In the genomic region with DNA sequence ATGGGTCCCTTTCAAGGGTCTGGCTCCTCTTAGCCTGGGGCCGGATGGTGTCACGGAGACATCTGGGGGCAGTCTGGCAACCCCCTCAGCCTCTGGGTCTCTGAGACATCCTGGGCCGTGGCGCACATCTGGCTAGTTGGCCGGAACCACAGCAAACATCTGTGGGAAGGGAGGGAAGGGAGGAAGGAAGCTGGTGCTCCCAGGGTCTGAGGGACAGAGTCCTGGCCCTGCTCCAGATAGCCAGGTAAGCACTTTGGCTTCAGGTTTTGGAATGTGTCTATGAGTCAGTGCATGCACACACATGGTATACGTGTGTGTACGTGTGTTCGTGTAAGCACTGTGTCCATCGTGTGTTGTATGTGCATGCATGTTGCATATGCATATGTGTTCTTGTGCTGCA, we compare ENCODE assay signal across 30 cellular contexts.
DNase-seq lines count a peak whose midpoint lies in the region; ATAC-seq, FAIRE-seq and TF ChIP-seq lines count a peak whose summit lies in the region.
"Had no signal": no experiment of that assay in that cellular context is flagged by ENCODE, and none has a peak within 500 bp of the region (broad histone marks: within the 10 kb centered on the region; RNA-seq: fewer than 3 reads in every experiment).

No MANE protein-coding gene starts in this region.

- H2AFZ ChIP-seq in H1 (ENCODE audit: low read length), result no peak overlapping the region

- 98% methylated on average over 9 of the region's 9 CpGs; no CpG with 5 or more reads in 1 of the 2 experiments for WGBS in H1 (ENCODE audit: extremely low coverage in 1 of 2, insufficient coverage in 1 of 2, insufficient read length in 1 of 2, insufficient replicate concordance in 2 of 2, low coverage in 1 of 2, low lambda C conversion rate in 2 of 2, missing lambda C conversion rate in 1 of 2), 2 experiments
- WGBS in right cardiac atrium, result 58% methylated on average over 9 of the region's 9 CpGs
- 20 to 72% methylated on average over 2 to 9 of the region's 9 CpGs for WGBS in transverse colon (ENCODE audit: low coverage in 1 of 2), 2 donors

- no peak overlapping the region for H2BK5ac ChIP-seq in H1 (ENCODE audit: low read depth, low read length)

- CTCF ChIA-PET in H1 (lab: Charles Lee; ENCODE audit: partially characterized antibody), result interaction anchor here (1.5 kb wide), 2 partner anchors 15 to 36 kb away, joined by 4 read pairs; no protein-coding TSS in a partner anchor

- H3K4me3 ChIP-seq in H1 (ENCODE audit: extremely low read depth in 1 of 4, insufficient read depth in 2 of 4, low read depth in 3 of 4, low read length in 4 of 4), result no peak overlapping the region
- H3K4me3 ChIP-seq in right cardiac atrium (ENCODE audit: low read length), result no peak overlapping the region
- H3K4me3 ChIP-seq in upper lobe of right lung, result no peak overlapping the region
- H3K4me3 ChIP-seq in transverse colon, result no peak overlapping the region
- H3K4me3 ChIP-seq: Peyer's patch, sigmoid colon, stomach had no signal

- no peak overlapping the region for H2BK20ac ChIP-seq in H1 (ENCODE audit: low read length)

- TF ChIP-seq EP300 in H1 (IDR thresholded peaks at IDR 0.05; ENCODE audit: borderline replicate concordance in 1 of 2, low read depth in 2 of 2, low read length in 2 of 2) (no peak), transverse colon (IDR thresholded peaks at IDR 0.05; ENCODE audit: low read depth) (no peak)

- H2BK12ac ChIP-seq in H1 (ENCODE audit: low read depth, low read length), result peak overlapping the region; percentile 30; the same call in 1 of the 2 replicates

- H3K23ac ChIP-seq in H1 (ENCODE audit: insufficient read length), result no peak overlapping the region

- peaks cover 2% of the 10 kb centered on the region; the same call in 1 of the 2 replicates for H3K23me2 ChIP-seq in H1 (ENCODE audit: low read depth, low read length)

- ATAC-seq in right cardiac atrium (peak; percentile 27 to 46), upper lobe of right lung (no peak)
- ATAC-seq: HCT116, HepG2 had no signal

- no peak overlapping the region for H3K4me2 ChIP-seq in H1 (ENCODE audit: insufficient read depth in 1 of 2, low read depth in 2 of 2, low read length in 2 of 2)

- H2AK5ac ChIP-seq in H1 (ENCODE audit: low read depth, low read length), result peak overlapping the region; percentile 75; the same call in 1 of the 2 replicates

- peak overlapping the region; percentile 51 for H4K91ac ChIP-seq in H1 (replicated peaks; ENCODE audit: insufficient read length, low read length)

- no peak overlapping the region for H3K56ac ChIP-seq in H1 (replicated peaks; ENCODE audit: insufficient read length, low read depth, low read length)

- FAIRE-seq in H1 (lab: Jason Lieb, UNC), result no peak
- FAIRE-seq: HepG2 had no signal

- peak overlapping the region in 1 of 4 experiments; percentile 4; a peak in 1 of 7 replicates for H3K9ac ChIP-seq in H1 (replicated peaks in 1 of 4; ENCODE audit: extremely low read depth in 1 of 4, low read depth in 3 of 4, low read length in 3 of 4)

- intact Hi-C loops in right cardiac atrium (cut with DNase I), result no loop called here
- intact Hi-C loops in upper lobe of right lung (cut with DNase I), result no loop called here
- intact Hi-C loops in transverse colon (cut with DNase I; ENCODE audit: low total_unique reads), result no loop called here

- in situ Hi-C loops in transverse colon (cut with MboI; ENCODE audit: low pct_ligation_motif_present in 1 of 4, low pct_unique_long_range_greater_than_20kb in 1 of 4, low sequenced_read_pairs in 3 of 4), result no loop called here

- no peak overlapping the region for H4K5ac ChIP-seq in H1 (ENCODE audit: insufficient read length, low read depth, low read length)

- POLR2A ChIA-PET in H1 (lab: Charles Lee; ENCODE audit: partially characterized antibody), result interaction anchor here (0.6 to 1.1 kb wide), 2 partner anchors 95 to 1204 kb away, joined by 3 to 4 read pairs; no protein-coding TSS in a partner anchor

- H3K14ac ChIP-seq in H1 (ENCODE audit: insufficient read length), result no peak overlapping the region

- DNase-seq in UCSD-AML1 (lab: John Stamatoyannopoulos, UW; ENCODE audit: unreplicated experiment) (peak; percentile 79), H1 (ENCODE audit: low read depth in 1 of 2, low spot score in 2 of 2) (no peak), right cardiac atrium (peak; percentile 33 to 75 (median 65)), upper lobe of right lung (no peak), transverse colon (no peak), medulla oblongata (ENCODE audit: extremely low spot score) (no peak)
- no peak for DNase-seq in central memory CD4-positive, alpha-beta T cell
- DNase-seq: activated CD4-positive, alpha-beta T cell treated with anti-CD3 and anti-CD28 coated beads, Interleukin-2, amount 10 ng/mL, durations not matched to agents 24 days and 14 days; activated CD8-positive, alpha-beta memory T cell treated with anti-CD3 and anti-CD28 coated beads for 24 hours; activated T-cell treated with anti-CD3 and anti-CD28 coated beads for 4 hours; amniotic stem cell; cortex of kidney; DMS79 treated with DMSO at 0.1 percent for 48 hours; effector memory CD4-positive, alpha-beta T cell; GDM1; head of caudate nucleus; kidney glomerular epithelial cell; NCI-H1417 treated with DMSO at 0.1 percent for 48 hours; NCI-H2029 treated with DMSO at 0.1 percent for 48 hours; NCI-H524 treated with DMSO at 0.1 percent for 48 hours; Peyer's patch; posterior cingulate gyrus; stimulated activated CD4-positive, alpha-beta T cell treated with anti-CD3 and anti-CD28 coated beads, Interleukin-12 subunit alpha, Interleukin-12 subunit beta, amount 100 ng/mL, for 4 hours; stimulated activated CD4-positive, alpha-beta T cell treated with anti-CD3 and anti-CD28 coated beads, Interleukin-4, amount 100 ng/mL, for 1 hour; stomach; T-helper 9 cell; WERI-Rb-1 had no signal

- H3K9me3 ChIP-seq in H1 (ENCODE audit: insufficient read depth in 2 of 2, low read depth in 1 of 2, low read length in 1 of 2) (no peaks in the 10 kb centered on the region), right cardiac atrium (ENCODE audit: control insufficient read depth, low read length) (peaks cover 2% of the 10 kb centered on the region), upper lobe of right lung (no peaks in the 10 kb centered on the region), transverse colon (no peaks in the 10 kb centered on the region)

- H3K4me1 ChIP-seq in H1 (replicated peaks in 1 of 4; ENCODE audit: control insufficient read depth in 3 of 4, insufficient read depth in 4 of 4, low read length in 3 of 4) (peaks cover 0 to 6% (median 5%) of the 10 kb centered on the region in 4 experiments; a peak in 3 of 7 replicates), right cardiac atrium (ENCODE audit: control insufficient read depth, insufficient read depth, low read length) (no peaks in the 10 kb centered on the region), upper lobe of right lung (no peaks in the 10 kb centered on the region), transverse colon (no peaks in the 10 kb centered on the region)
- H3K4me1 ChIP-seq: Peyer's patch had no signal

- TF ChIP-seq CTCF in H1 (IDR thresholded peaks at IDR 0.05; ENCODE audit: control extremely low read depth in 1 of 3, insufficient read depth in 1 of 3, low read depth in 1 of 3, low read length in 3 of 3), result no peak
- no peak for TF ChIP-seq CTCF in upper lobe of right lung (IDR thresholded peaks at IDR 0.05)
- no peak for TF ChIP-seq CTCF in transverse colon (IDR thresholded peaks at IDR 0.05)

- H3K79me1 ChIP-seq in H1 (ENCODE audit: low read depth, low read length), result no peaks in the 10 kb centered on the region

- H3K18ac ChIP-seq in H1 (ENCODE audit: extremely low read depth, low read length), result no peak overlapping the region

- H3K79me2 ChIP-seq in H1 (ENCODE audit: control insufficient read depth in 1 of 2, insufficient read depth in 2 of 2, low read length in 2 of 2), result no peaks in the 10 kb centered on the region

- H2BK15ac ChIP-seq in H1 (ENCODE audit: low read length), result no peak overlapping the region

- peak overlapping the region; percentile 24 for H2BK120ac ChIP-seq in H1 (replicated peaks; ENCODE audit: low read depth, low read length)

- H3K27ac ChIP-seq in H1 (ENCODE audit: low read depth, low read length) (no peak overlapping the region), right cardiac atrium (ENCODE audit: low read length) (no peak overlapping the region), upper lobe of right lung (peak overlapping the region; percentile 30), transverse colon (no peak overlapping the region)
- H3K27ac ChIP-seq: WERI-Rb-1 had no signal

- no peak overlapping the region for H3K4ac ChIP-seq in H1 (replicated peaks; ENCODE audit: insufficient read length, low read depth, low read length)

- H3K36me3 ChIP-seq in H1 (ENCODE audit: control insufficient read depth in 2 of 4, insufficient read depth in 4 of 4, low read length in 3 of 4) (no peaks in the 10 kb centered on the region), upper lobe of right lung (no peaks in the 10 kb centered on the region), transverse colon (no peaks in the 10 kb centered on the region)
- H3K36me3 ChIP-seq: Peyer's patch, sigmoid colon, stomach, WERI-Rb-1 had no signal

- no peak overlapping the region; the same call in 1 of the 2 replicates for H4K8ac ChIP-seq in H1 (ENCODE audit: extremely low read depth, insufficient read depth, low read length)

- TF ChIP-seq RAD21 in H1 (IDR thresholded peaks at IDR 0.05 in 1 of 2, conservative IDR thresholded peaks at IDR 0.05 in 1 of 2; ENCODE audit: low read depth in 2 of 2, low read length in 2 of 2), result no peak

- peaks cover 0 to 15% (median 8%) of the 10 kb centered on the region in 4 experiments; a peak in 4 of 7 replicates for H3K27me3 ChIP-seq in H1 (replicated peaks in 1 of 4; ENCODE audit: control insufficient read depth in 3 of 4, extremely low read depth in 1 of 4, insufficient read depth in 3 of 4, low read length in 3 of 4)
- no peaks in the 10 kb centered on the region for H3K27me3 ChIP-seq in right cardiac atrium (ENCODE audit: control insufficient read depth, insufficient read depth)
- H3K27me3 ChIP-seq in upper lobe of right lung, result peaks cover 32% of the 10 kb centered on the region
- H3K27me3 ChIP-seq in transverse colon, result peaks cover 23% of the 10 kb centered on the region
- H3K27me3 ChIP-seq: Peyer's patch had no signal

- TF ChIP-seq POLR2A in H1 (IDR thresholded peaks at IDR 0.05; ENCODE audit: control extremely low read depth in 1 of 2, low read depth in 2 of 2, low read length in 2 of 2) (no peak), transverse colon (IDR thresholded peaks at IDR 0.05) (no peak)

- peaks cover 0 to 7% of the 10 kb centered on the region in 2 experiments for H4K20me1 ChIP-seq in H1 (replicated peaks in 1 of 2; ENCODE audit: control insufficient read depth in 1 of 2, insufficient read depth in 2 of 2, low read length in 2 of 2)

TF ChIP-seq in H1, 55 proteins besides CTCF, POLR2A, EP300 and RAD21 (continues in another document):
- TF ChIP-seq USF2 (IDR thresholded peaks at IDR 0.05; ENCODE audit: low read length) (no peak), JUND (IDR thresholded peaks at IDR 0.05; ENCODE audit: low read length) (no peak)

Comparison
In these comparisons a context has a peak if more than half of its experiments do, and no peak if none do; other contexts are left out.
1. DNase-seq: peak in UCSD-AML1 (single experiment) and right cardiac atrium (3 of 3); none in H1 (0 of 2), upper lobe of right lung (single experiment), transverse colon (single experiment), medulla oblongata (single experiment) and central memory CD4-positive, alpha-beta T cell (single experiment).